13 cellular contexts compared by ENCODE assay signal in genomic region chr11:16603245-16603644, GRCh38.
DNase-seq lines count a peak whose midpoint lies in the region; ATAC-seq and TF ChIP-seq lines count a peak whose summit lies in the region.
"Had no signal": no experiment of that assay in that cellular context is flagged by ENCODE, and none has a peak within 500 bp of the region (broad histone marks: within the 10 kb centered on the region; RNA-seq: fewer than 3 reads in every experiment).

No MANE protein-coding gene starts in this region.

- H2BK5ac ChIP-seq in mesenchymal stem cell (ENCODE audit: low read depth, low read length, poor library complexity, severe bottlenecking): no peak overlapping the region

- H3K4me2 ChIP-seq in mesenchymal stem cell (ENCODE audit: low read length, poor library complexity, severe bottlenecking): no peak overlapping the region

- no peak for TF ChIP-seq CTCF in tibial nerve (IDR thresholded peaks at IDR 0.05)

- H2BK15ac ChIP-seq in mesenchymal stem cell (ENCODE audit: low read depth, poor library complexity, severe bottlenecking): no peak overlapping the region

- peak overlapping the region; percentile 59 for H4K91ac ChIP-seq in mesenchymal stem cell (ENCODE audit: low read length)

- H3K4me3 ChIP-seq in mesenchymal stem cell (ENCODE audit: insufficient read depth in 1 of 2, low read depth in 1 of 2, low read length in 2 of 2) (no peak overlapping the region), tibial nerve (no peak overlapping the region)

- H3K27ac ChIP-seq in mesenchymal stem cell (ENCODE audit: low read length, poor library complexity, severe bottlenecking) (no peak overlapping the region), tibial nerve (peak overlapping the region; percentile 72 to 94 (median 89))

- H3K4ac ChIP-seq in mesenchymal stem cell (ENCODE audit: low read depth in 1 of 2, low read length in 2 of 2): no peak overlapping the region

- H3K79me1 ChIP-seq in mesenchymal stem cell (replicated peaks; ENCODE audit: low read length, poor library complexity, severe bottlenecking): no peaks in the 10 kb centered on the region

- no peak overlapping the region for H3K14ac ChIP-seq in mesenchymal stem cell (ENCODE audit: low read length in 2 of 2)

- ATAC-seq in Right ventricle myocardium inferior: no peak

- no peak overlapping the region for H3K18ac ChIP-seq in mesenchymal stem cell (ENCODE audit: low read depth in 1 of 2, low read length in 2 of 2)

- H4K8ac ChIP-seq in mesenchymal stem cell (ENCODE audit: low read length): peak overlapping the region; percentile 42

- H3K9me3 ChIP-seq in mesenchymal stem cell (ENCODE audit: control insufficient read depth, low read length) (no peaks in the 10 kb centered on the region), tibial nerve (no peaks in the 10 kb centered on the region)
- H3K9me3 ChIP-seq: lower lobe of right lung had no signal

- no peak overlapping the region for H3K23ac ChIP-seq in mesenchymal stem cell (ENCODE audit: low read length in 2 of 2)

- H3K9ac ChIP-seq in mesenchymal stem cell (ENCODE audit: low read length): no peak overlapping the region

- no peak overlapping the region for H2BK12ac ChIP-seq in mesenchymal stem cell (ENCODE audit: low read length in 2 of 2)

- H2AFZ ChIP-seq in mesenchymal stem cell (ENCODE audit: low read depth, low read length): no peak overlapping the region

- peak; percentile 27 for DNase-seq in Right ventricle myocardium inferior (ENCODE audit: missing footprints)
- no peak for DNase-seq in cardiac septum (ENCODE audit: low spot score)
- peak; percentile 48 for DNase-seq in ecto neural progenitor cell (ENCODE audit: low spot score)
- DNase-seq in mesenchymal stem cell: peak; percentile 18
- no peak for DNase-seq in tibial nerve (ENCODE audit: low spot score in 2 of 2)
- DNase-seq in ureter (ENCODE audit: low spot score): no peak
- DNase-seq in cerebellum (ENCODE audit: low spot score): no peak
- DNase-seq in stimulated activated CD4-positive, alpha-beta T cell treated with anti-CD3 and anti-CD28 coated beads, Interleukin-4, amount 100 ng/mL, for 4 hours: no peak
- DNase-seq: activated CD4-positive, CD25-positive, alpha-beta regulatory T cell; DND-41; NCI-H526; SIG-M5 had no signal

- H2AK5ac ChIP-seq in mesenchymal stem cell (ENCODE audit: low read length, severe bottlenecking): no peak overlapping the region

- peaks cover 16% of the 10 kb centered on the region for H3K4me1 ChIP-seq in mesenchymal stem cell (ENCODE audit: control insufficient read depth, insufficient read depth, low read depth, low read length)
- H3K4me1 ChIP-seq in tibial nerve: peaks cover 0 to 41% (median 0%) of the 10 kb centered on the region in 4 donors

- TF ChIP-seq POLR2A in tibial nerve (IDR thresholded peaks at IDR 0.05): no peak

- H2BK120ac ChIP-seq in mesenchymal stem cell (ENCODE audit: low read depth, low read length): no peak overlapping the region

- intact Hi-C loops in Right ventricle myocardium inferior (cut with DNase I): loop anchor here (10.0 kb wide), 2 partner anchors 248 to 638 kb away; partner anchors contain the start of gene SOX6
- intact Hi-C loops in cardiac septum (cut with DNase I): no loop called here

- no peak for TF ChIP-seq EP300 in tibial nerve (IDR thresholded peaks at IDR 0.05)

- WGBS in mesenchymal stem cell: 14% methylated on average over 1 of the region's 2 CpGs
- 78 to 84% methylated on average over 2 of the region's 2 CpGs for WGBS in tibial nerve, 2 donors

- peaks cover 5 to 65% of the 10 kb centered on the region in 2 experiments for H3K27me3 ChIP-seq in mesenchymal stem cell (ENCODE audit: control insufficient read depth in 1 of 2, insufficient read depth in 1 of 2, low read length in 2 of 2)
- H3K27me3 ChIP-seq in tibial nerve: peaks cover 0 to 18% of the 10 kb centered on the region in 2 donors

- H3K36me3 ChIP-seq in mesenchymal stem cell (ENCODE audit: control insufficient read depth in 1 of 2, insufficient read depth in 2 of 2, low read depth in 1 of 2, low read length in 2 of 2) (no peaks in the 10 kb centered on the region), tibial nerve (no peaks in the 10 kb centered on the region)
- H3K36me3 ChIP-seq: lower lobe of right lung had no signal

Comparison
In these comparisons a context has a peak if more than half of its experiments do, and no peak if none do; other contexts are left out.
1. DNase-seq: peak in Right ventricle myocardium inferior (single experiment), ecto neural progenitor cell (single experiment) and mesenchymal stem cell (single experiment); none in cardiac septum (single experiment), tibial nerve (0 of 2), ureter (single experiment), cerebellum (single experiment) and stimulated activated CD4-positive, alpha-beta T cell treated with anti-CD3 and anti-CD28 coated beads, Interleukin-4, amount 100 ng/mL, for 4 hours (0 of 2).